In the genomic region with DNA sequence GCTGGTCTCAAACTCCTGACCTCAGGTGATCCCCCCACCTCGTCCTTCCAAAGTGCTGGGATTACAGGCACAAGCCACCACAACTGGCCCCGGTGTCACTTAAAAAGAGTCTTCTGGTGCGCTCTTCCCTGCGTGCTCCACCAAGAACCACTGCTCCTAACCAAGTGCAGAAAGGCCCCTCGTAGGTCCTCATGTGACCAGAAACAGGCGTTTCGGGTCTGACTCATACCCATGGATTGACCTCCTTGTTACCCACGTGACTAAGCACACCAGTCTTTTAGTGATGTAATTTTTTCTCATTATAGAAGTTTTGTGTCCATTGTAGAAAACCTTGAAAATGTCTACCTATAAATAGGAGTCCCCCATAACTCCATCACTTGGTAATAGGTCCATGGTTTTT, we compare ENCODE assay signal across 1 cellular context.
TF ChIP-seq lines count a peak whose summit lies in the region.

No MANE protein-coding gene starts in this region.

TF ChIP-seq in K562, 482 proteins besides CTCF, POLR2A, EP300 and RAD21 (continues in another document):
- TF ChIP-seq ATF3 (IDR thresholded peaks at IDR 0.05) (peak; percentile 91), ATF3 (CRISPR knock-in tag; conservative IDR thresholded peaks at IDR 0.05) (0 out of 2 replicates have a peak, but pooled peaks have one; percentile 23), CCNT2 (IDR thresholded peaks at IDR 0.05; ENCODE audit: borderline replicate concordance, extremely low read depth, insufficient read length, low read depth, low read length) (no peak), EWSR1 (IDR thresholded peaks at IDR 0.05; ENCODE audit: borderline replicate concordance, low read depth, partially characterized antibody) (no peak), ZNF124 (CRISPR knock-in tag; IDR thresholded peaks at IDR 0.05) (no peak), NR2C2 (CRISPR knock-in tag; IDR thresholded peaks at IDR 0.05) (no peak), NR2C2 (tag; IDR thresholded peaks at IDR 0.05) (peak; percentile 73), ZNF766 (CRISPR knock-in tag; conservative IDR thresholded peaks at IDR 0.05) (peak; percentile 48; the same call in 1 of the 2 replicates), MYC (IDR thresholded peaks at IDR 0.05; ENCODE audit: low read depth, low read length) (0 out of 2 replicates have a peak, but pooled peaks have one; percentile 22), MYC (CRISPR knock-in tag; IDR thresholded peaks at IDR 0.05; ENCODE audit: borderline replicate concordance, low read depth) (no peak), TCF3 (CRISPR knock-in tag; IDR thresholded peaks at IDR 0.05) (no peak), ATF7 (IDR thresholded peaks at IDR 0.05) (peak; percentile 59), CBFA2T2 (conservative IDR thresholded peaks at IDR 0.05) (peak; percentile 65), NR2C1 (IDR thresholded peaks at IDR 0.05) (no peak), NR2C1 (tag; IDR thresholded peaks at IDR 0.05) (peak; percentile 19; the same call in 1 of the 2 replicates), ZKSCAN8 (CRISPR knock-in tag; IDR thresholded peaks at IDR 0.05) (no peak), RAD51 (IDR thresholded peaks at IDR 0.05; ENCODE audit: borderline replicate concordance, low read depth) (peak; percentile 93), FOXK1 (CRISPR knock-in tag; IDR thresholded peaks at IDR 0.05; ENCODE audit: borderline replicate concordance) (no peak), MAZ (CRISPR knock-in tag; conservative IDR thresholded peaks at IDR 0.05 in 1 of 2, IDR thresholded peaks at IDR 0.05 in 1 of 2) (no peak), TRIM28 (IDR thresholded peaks at IDR 0.05) (no peak), SMARCC2 (IDR thresholded peaks at IDR 0.05; ENCODE audit: low read depth) (no peak), CXXC5 (CRISPR knock-in tag; IDR thresholded peaks at IDR 0.05) (peak; percentile 63), L3MBTL2 (IDR thresholded peaks at IDR 0.05) (peak; percentile 86), NFE2 (IDR thresholded peaks at IDR 0.05; ENCODE audit: low read depth) (0 out of 2 replicates have a peak, but pooled peaks have one; percentile 22), HLTF (IDR thresholded peaks at IDR 0.05) (no peak), BHLHE40 (IDR thresholded peaks at IDR 0.05; ENCODE audit: low read length) (peak; percentile 75), RCOR1 (IDR thresholded peaks at IDR 0.05; ENCODE audit: borderline replicate concordance in 1 of 2, low read depth in 2 of 2, low read length in 2 of 2) (0 out of 4 replicates have a peak, but pooled peaks of 1 of the 2 experiments have one; percentile 8), MNT (conservative IDR thresholded peaks at IDR 0.05) (peak in 1 of 2 experiments; percentile 39; a peak in 1 of 4 replicates), JUN (IDR thresholded peaks at IDR 0.05; ENCODE audit: borderline replicate concordance, low read depth, low read length) (peak; percentile 78; the same call in 1 of the 2 replicates), JUN (CRISPR knock-in tag; IDR thresholded peaks at IDR 0.05; ENCODE audit: borderline replicate concordance) (no peak)
- TF ChIP-seq, protein P1, sequence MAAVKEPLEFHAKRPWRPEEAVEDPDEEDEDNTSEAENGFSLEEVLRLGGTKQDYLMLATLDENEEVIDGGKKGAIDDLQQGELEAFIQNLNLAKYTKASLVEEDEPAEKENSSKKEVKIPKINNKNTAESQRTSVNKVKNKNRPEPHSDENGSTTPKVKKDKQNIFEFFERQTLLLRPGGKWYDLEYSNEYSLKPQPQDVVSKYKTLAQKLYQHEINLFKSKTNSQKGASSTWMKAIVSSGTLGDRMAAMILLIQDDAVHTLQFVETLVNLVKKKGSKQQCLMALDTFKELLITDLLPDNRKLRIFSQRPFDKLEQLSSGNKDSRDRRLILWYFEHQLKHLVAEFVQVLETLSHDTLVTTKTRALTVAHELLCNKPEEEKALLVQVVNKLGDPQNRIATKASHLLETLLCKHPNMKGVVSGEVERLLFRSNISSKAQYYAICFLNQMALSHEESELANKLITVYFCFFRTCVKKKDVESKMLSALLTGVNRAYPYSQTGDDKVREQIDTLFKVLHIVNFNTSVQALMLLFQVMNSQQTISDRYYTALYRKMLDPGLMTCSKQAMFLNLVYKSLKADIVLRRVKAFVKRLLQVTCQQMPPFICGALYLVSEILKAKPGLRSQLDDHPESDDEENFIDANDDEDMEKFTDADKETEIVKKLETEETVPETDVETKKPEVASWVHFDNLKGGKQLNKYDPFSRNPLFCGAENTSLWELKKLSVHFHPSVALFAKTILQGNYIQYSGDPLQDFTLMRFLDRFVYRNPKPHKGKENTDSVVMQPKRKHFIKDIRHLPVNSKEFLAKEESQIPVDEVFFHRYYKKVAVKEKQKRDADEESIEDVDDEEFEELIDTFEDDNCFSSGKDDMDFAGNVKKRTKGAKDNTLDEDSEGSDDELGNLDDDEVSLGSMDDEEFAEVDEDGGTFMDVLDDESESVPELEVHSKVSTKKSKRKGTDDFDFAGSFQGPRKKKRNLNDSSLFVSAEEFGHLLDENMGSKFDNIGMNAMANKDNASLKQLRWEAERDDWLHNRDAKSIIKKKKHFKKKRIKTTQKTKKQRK (IDR thresholded peaks at IDR 0.05; ENCODE audit: borderline replicate concordance, low read depth, low read length), result no peak
- TF ChIP-seq, protein P2, sequence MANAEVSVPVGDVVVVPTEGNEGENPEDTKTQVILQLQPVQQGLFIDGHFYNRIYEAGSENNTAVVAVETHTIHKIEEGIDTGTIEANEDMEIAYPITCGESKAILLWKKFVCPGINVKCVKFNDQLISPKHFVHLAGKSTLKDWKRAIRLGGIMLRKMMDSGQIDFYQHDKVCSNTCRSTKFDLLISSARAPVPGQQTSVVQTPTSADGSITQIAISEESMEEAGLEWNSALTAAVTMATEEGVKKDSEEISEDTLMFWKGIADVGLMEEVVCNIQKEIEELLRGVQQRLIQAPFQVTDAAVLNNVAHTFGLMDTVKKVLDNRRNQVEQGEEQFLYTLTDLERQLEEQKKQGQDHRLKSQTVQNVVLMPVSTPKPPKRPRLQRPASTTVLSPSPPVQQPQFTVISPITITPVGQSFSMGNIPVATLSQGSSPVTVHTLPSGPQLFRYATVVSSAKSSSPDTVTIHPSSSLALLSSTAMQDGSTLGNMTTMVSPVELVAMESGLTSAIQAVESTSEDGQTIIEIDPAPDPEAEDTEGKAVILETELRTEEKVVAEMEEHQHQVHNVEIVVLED (CRISPR knock-in tag; IDR thresholded peaks at IDR 0.05), result peak; percentile 10; the same call in 1 of the 2 replicates
- TF ChIP-seq, protein P3, sequence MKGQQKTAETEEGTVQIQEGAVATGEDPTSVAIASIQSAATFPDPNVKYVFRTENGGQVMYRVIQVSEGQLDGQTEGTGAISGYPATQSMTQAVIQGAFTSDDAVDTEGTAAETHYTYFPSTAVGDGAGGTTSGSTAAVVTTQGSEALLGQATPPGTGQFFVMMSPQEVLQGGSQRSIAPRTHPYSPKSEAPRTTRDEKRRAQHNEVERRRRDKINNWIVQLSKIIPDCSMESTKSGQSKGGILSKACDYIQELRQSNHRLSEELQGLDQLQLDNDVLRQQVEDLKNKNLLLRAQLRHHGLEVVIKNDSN (CRISPR knock-in tag; IDR thresholded peaks at IDR 0.05), result peak; percentile 91
- TF ChIP-seq, protein P4, sequence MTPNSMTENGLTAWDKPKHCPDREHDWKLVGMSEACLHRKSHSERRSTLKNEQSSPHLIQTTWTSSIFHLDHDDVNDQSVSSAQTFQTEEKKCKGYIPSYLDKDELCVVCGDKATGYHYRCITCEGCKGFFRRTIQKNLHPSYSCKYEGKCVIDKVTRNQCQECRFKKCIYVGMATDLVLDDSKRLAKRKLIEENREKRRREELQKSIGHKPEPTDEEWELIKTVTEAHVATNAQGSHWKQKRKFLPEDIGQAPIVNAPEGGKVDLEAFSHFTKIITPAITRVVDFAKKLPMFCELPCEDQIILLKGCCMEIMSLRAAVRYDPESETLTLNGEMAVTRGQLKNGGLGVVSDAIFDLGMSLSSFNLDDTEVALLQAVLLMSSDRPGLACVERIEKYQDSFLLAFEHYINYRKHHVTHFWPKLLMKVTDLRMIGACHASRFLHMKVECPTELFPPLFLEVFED (CRISPR knock-in tag; conservative IDR thresholded peaks at IDR 0.05), result peak; percentile 81
- TF ChIP-seq, protein P5, sequence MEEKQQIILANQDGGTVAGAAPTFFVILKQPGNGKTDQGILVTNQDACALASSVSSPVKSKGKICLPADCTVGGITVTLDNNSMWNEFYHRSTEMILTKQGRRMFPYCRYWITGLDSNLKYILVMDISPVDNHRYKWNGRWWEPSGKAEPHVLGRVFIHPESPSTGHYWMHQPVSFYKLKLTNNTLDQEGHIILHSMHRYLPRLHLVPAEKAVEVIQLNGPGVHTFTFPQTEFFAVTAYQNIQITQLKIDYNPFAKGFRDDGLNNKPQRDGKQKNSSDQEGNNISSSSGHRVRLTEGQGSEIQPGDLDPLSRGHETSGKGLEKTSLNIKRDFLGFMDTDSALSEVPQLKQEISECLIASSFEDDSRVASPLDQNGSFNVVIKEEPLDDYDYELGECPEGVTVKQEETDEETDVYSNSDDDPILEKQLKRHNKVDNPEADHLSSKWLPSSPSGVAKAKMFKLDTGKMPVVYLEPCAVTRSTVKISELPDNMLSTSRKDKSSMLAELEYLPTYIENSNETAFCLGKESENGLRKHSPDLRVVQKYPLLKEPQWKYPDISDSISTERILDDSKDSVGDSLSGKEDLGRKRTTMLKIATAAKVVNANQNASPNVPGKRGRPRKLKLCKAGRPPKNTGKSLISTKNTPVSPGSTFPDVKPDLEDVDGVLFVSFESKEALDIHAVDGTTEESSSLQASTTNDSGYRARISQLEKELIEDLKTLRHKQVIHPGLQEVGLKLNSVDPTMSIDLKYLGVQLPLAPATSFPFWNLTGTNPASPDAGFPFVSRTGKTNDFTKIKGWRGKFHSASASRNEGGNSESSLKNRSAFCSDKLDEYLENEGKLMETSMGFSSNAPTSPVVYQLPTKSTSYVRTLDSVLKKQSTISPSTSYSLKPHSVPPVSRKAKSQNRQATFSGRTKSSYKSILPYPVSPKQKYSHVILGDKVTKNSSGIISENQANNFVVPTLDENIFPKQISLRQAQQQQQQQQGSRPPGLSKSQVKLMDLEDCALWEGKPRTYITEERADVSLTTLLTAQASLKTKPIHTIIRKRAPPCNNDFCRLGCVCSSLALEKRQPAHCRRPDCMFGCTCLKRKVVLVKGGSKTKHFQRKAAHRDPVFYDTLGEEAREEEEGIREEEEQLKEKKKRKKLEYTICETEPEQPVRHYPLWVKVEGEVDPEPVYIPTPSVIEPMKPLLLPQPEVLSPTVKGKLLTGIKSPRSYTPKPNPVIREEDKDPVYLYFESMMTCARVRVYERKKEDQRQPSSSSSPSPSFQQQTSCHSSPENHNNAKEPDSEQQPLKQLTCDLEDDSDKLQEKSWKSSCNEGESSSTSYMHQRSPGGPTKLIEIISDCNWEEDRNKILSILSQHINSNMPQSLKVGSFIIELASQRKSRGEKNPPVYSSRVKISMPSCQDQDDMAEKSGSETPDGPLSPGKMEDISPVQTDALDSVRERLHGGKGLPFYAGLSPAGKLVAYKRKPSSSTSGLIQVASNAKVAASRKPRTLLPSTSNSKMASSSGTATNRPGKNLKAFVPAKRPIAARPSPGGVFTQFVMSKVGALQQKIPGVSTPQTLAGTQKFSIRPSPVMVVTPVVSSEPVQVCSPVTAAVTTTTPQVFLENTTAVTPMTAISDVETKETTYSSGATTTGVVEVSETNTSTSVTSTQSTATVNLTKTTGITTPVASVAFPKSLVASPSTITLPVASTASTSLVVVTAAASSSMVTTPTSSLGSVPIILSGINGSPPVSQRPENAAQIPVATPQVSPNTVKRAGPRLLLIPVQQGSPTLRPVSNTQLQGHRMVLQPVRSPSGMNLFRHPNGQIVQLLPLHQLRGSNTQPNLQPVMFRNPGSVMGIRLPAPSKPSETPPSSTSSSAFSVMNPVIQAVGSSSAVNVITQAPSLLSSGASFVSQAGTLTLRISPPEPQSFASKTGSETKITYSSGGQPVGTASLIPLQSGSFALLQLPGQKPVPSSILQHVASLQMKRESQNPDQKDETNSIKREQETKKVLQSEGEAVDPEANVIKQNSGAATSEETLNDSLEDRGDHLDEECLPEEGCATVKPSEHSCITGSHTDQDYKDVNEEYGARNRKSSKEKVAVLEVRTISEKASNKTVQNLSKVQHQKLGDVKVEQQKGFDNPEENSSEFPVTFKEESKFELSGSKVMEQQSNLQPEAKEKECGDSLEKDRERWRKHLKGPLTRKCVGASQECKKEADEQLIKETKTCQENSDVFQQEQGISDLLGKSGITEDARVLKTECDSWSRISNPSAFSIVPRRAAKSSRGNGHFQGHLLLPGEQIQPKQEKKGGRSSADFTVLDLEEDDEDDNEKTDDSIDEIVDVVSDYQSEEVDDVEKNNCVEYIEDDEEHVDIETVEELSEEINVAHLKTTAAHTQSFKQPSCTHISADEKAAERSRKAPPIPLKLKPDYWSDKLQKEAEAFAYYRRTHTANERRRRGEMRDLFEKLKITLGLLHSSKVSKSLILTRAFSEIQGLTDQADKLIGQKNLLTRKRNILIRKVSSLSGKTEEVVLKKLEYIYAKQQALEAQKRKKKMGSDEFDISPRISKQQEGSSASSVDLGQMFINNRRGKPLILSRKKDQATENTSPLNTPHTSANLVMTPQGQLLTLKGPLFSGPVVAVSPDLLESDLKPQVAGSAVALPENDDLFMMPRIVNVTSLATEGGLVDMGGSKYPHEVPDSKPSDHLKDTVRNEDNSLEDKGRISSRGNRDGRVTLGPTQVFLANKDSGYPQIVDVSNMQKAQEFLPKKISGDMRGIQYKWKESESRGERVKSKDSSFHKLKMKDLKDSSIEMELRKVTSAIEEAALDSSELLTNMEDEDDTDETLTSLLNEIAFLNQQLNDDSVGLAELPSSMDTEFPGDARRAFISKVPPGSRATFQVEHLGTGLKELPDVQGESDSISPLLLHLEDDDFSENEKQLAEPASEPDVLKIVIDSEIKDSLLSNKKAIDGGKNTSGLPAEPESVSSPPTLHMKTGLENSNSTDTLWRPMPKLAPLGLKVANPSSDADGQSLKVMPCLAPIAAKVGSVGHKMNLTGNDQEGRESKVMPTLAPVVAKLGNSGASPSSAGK (IDR thresholded peaks at IDR 0.05), result peak; percentile 75
- TF ChIP-seq, protein P6, sequence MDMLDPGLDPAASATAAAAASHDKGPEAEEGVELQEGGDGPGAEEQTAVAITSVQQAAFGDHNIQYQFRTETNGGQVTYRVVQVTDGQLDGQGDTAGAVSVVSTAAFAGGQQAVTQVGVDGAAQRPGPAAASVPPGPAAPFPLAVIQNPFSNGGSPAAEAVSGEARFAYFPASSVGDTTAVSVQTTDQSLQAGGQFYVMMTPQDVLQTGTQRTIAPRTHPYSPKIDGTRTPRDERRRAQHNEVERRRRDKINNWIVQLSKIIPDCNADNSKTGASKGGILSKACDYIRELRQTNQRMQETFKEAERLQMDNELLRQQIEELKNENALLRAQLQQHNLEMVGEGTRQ (CRISPR knock-in tag; IDR thresholded peaks at IDR 0.05), result peak; percentile 93
